ENCODE assay signal across 14 cellular contexts in genomic region chr19:58261968-58262921, GRCh38. TPM values are rescaled to one million over a fixed set of nuclear protein-coding genes. Genes with fewer than 3 reads are reported as not detected.
DNase-seq lines count a peak whose midpoint lies in the region; ATAC-seq and TF ChIP-seq lines count a peak whose summit lies in the region.
"Had no signal": no experiment of that assay in that cellular context is flagged by ENCODE, and none has a peak within 500 bp of the region (broad histone marks: within the 10 kb centered on the region; RNA-seq: fewer than 3 reads in every experiment).

No MANE protein-coding gene starts in this region.

- H3K4me3 ChIP-seq in BLaER1 treated with 17β-estradiol and CSF1 and Interleukin-3, amounts not matched to agents 10 nM and 100 nM, result peak overlapping the region; percentile 27 to 58 (median 47); a peak in 19 of 20 replicates
- H3K4me3 ChIP-seq in GM23338 (peak overlapping the region; percentile 36; the same call in 1 of the 2 replicates), mesenchymal stem cell (ENCODE audit: insufficient read depth in 1 of 2, low read depth in 1 of 2, low read length in 2 of 2) (peak overlapping the region in 1 of 2 experiments; percentile 63)
- H3K4me3 ChIP-seq: dorsolateral prefrontal cortex, lung, prostate gland had no signal

- H3K27me3 Mint-ChIP-seq in GM23338 (ENCODE audit: insufficient read depth, low read depth, poor library complexity), result peaks cover 71% of the 10 kb centered on the region
- H3K27me3 Mint-ChIP-seq: stimulated activated naive CD8-positive, alpha-beta T cell treated with anti-CD3 and anti-CD28 coated beads, Interleukin-15, Interleukin-2, amounts not matched to agents 100 ng/mL and 50 ng/mL, for 24 hours had no signal

- no peaks in the 10 kb centered on the region for H4K20me1 ChIP-seq in BLaER1 treated with 17β-estradiol and CSF1 and Interleukin-3, amounts not matched to agents 10 nM and 100 nM
- no peaks in the 10 kb centered on the region for H4K20me1 ChIP-seq in GM23338 (replicated peaks; ENCODE audit: insufficient read depth)

- H4K8ac ChIP-seq in mesenchymal stem cell (ENCODE audit: low read length), result no peak overlapping the region

- no peak overlapping the region for H3K4ac ChIP-seq in mesenchymal stem cell (ENCODE audit: low read depth in 1 of 2, low read length in 2 of 2)

- no peaks in the 10 kb centered on the region for H3K4me1 ChIP-seq in BLaER1 treated with 17β-estradiol and CSF1 and Interleukin-3, amounts not matched to agents 10 nM and 100 nM
- no peaks in the 10 kb centered on the region for H3K4me1 ChIP-seq in GM23338 (ENCODE audit: insufficient read depth)
- H3K4me1 ChIP-seq in mesenchymal stem cell (ENCODE audit: control insufficient read depth, insufficient read depth, low read depth, low read length), result no peaks in the 10 kb centered on the region
- H3K4me1 ChIP-seq: BE2C, prostate gland had no signal

- H2BK5ac ChIP-seq in mesenchymal stem cell (ENCODE audit: low read depth, low read length, poor library complexity, severe bottlenecking), result no peak overlapping the region

- no peak overlapping the region for H3K18ac ChIP-seq in mesenchymal stem cell (ENCODE audit: low read depth in 1 of 2, low read length in 2 of 2)

- peaks cover 100% of the 10 kb centered on the region in 11 experiments for H3K9me3 ChIP-seq in BLaER1 treated with 17β-estradiol and CSF1 and Interleukin-3, amounts not matched to agents 10 nM and 100 nM (replicated peaks in 1 of 11)
- H3K9me3 ChIP-seq in mesenchymal stem cell (ENCODE audit: control insufficient read depth, low read length), result peaks cover 100% of the 10 kb centered on the region

- TF ChIP-seq CTCF in GM23338 (conservative IDR thresholded peaks at IDR 0.05; ENCODE audit: low read depth in 2 of 2), result no peak
- TF ChIP-seq CTCF in GM20000 (IDR thresholded peaks at IDR 0.05; ENCODE audit: extremely low read depth, missing control alignments), result no peak

- H2AFZ ChIP-seq in GM23338 (no peak overlapping the region), mesenchymal stem cell (ENCODE audit: low read depth, low read length) (no peak overlapping the region)

- no peak overlapping the region for H3K27ac ChIP-seq in BLaER1 treated with 17β-estradiol and CSF1 and Interleukin-3, amounts not matched to agents 10 nM and 100 nM
- H3K27ac ChIP-seq in GM23338 (ENCODE audit: low read depth), result no peak overlapping the region
- H3K27ac ChIP-seq in mesenchymal stem cell (ENCODE audit: low read length, poor library complexity, severe bottlenecking), result no peak overlapping the region
- H3K27ac ChIP-seq: dorsolateral prefrontal cortex, prostate gland had no signal

- H3K9me3 Mint-ChIP-seq in GM23338, result peaks cover 100% of the 10 kb centered on the region

- no peak overlapping the region for H4K91ac ChIP-seq in mesenchymal stem cell (ENCODE audit: low read length)

- ATAC-seq in GM23338 (no peak), HG03457 (IDR thresholded peaks at IDR 0.05; ENCODE audit: unreplicated experiment) (no peak), HG02588 (IDR thresholded peaks at IDR 0.05; ENCODE audit: unreplicated experiment) (no peak)

- H3K4me2 ChIP-seq in BLaER1 treated with 17β-estradiol and CSF1 and Interleukin-3, amounts not matched to agents 10 nM and 100 nM, result no peak overlapping the region
- H3K4me2 ChIP-seq in GM23338 (no peak overlapping the region), mesenchymal stem cell (ENCODE audit: low read length, poor library complexity, severe bottlenecking) (no peak overlapping the region)

- no peak overlapping the region for H3K9ac ChIP-seq in BLaER1 treated with 17β-estradiol and CSF1 and Interleukin-3, amounts not matched to agents 10 nM and 100 nM
- no peak overlapping the region for H3K9ac ChIP-seq in mesenchymal stem cell (ENCODE audit: low read length)

- H2BK120ac ChIP-seq in mesenchymal stem cell (ENCODE audit: low read depth, low read length), result no peak overlapping the region

- no peak overlapping the region for H3K14ac ChIP-seq in mesenchymal stem cell (ENCODE audit: low read length in 2 of 2)

- peaks cover 44% of the 10 kb centered on the region for H3F3A ChIP-seq in GM23338 (replicated peaks; ENCODE audit: low read depth)

- no peak overlapping the region for H2BK12ac ChIP-seq in mesenchymal stem cell (ENCODE audit: low read length in 2 of 2)

- peak overlapping the region; percentile 24; the same call in 1 of the 3 replicates for H3K4me3 Mint-ChIP-seq in GM23338
- H3K4me3 Mint-ChIP-seq: stimulated activated naive CD8-positive, alpha-beta T cell treated with anti-CD3 and anti-CD28 coated beads, Interleukin-15, Interleukin-2, amounts not matched to agents 100 ng/mL and 50 ng/mL, for 24 hours had no signal

- WGBS in mesenchymal stem cell, result 96% methylated on average over 19 of the region's 19 CpGs

- peaks cover 100% of the 10 kb centered on the region in 11 experiments for H3K36me3 ChIP-seq in BLaER1 treated with 17β-estradiol and CSF1 and Interleukin-3, amounts not matched to agents 10 nM and 100 nM
- peaks cover 80% of the 10 kb centered on the region for H3K36me3 ChIP-seq in GM23338 (ENCODE audit: insufficient read depth)
- peaks cover 81 to 82% of the 10 kb centered on the region in 2 experiments for H3K36me3 ChIP-seq in mesenchymal stem cell (ENCODE audit: control insufficient read depth in 1 of 2, insufficient read depth in 2 of 2, low read depth in 1 of 2, low read length in 2 of 2)

- no peaks in the 10 kb centered on the region for H3K4me1 Mint-ChIP-seq in GM23338

- H2BK15ac ChIP-seq in mesenchymal stem cell (ENCODE audit: low read depth, poor library complexity, severe bottlenecking), result no peak overlapping the region

- no peak overlapping the region for H3K23ac ChIP-seq in mesenchymal stem cell (ENCODE audit: low read length in 2 of 2)

- H3K79me2 ChIP-seq in GM23338 (replicated peaks; ENCODE audit: insufficient read depth), result no peaks in the 10 kb centered on the region; the same call in 1 of the 2 replicates

- H3K27me3 ChIP-seq in BLaER1 treated with 17β-estradiol and CSF1 and Interleukin-3, amounts not matched to agents 10 nM and 100 nM, result peaks cover 0 to 9% (median 0%) of the 10 kb centered on the region in 11 experiments; a peak in 4 of 22 replicates
- H3K27me3 ChIP-seq in GM23338 (ENCODE audit: insufficient read depth) (0 out of 2 replicates have a peak, but pooled peaks cover 3% of the 10 kb centered on the region), mesenchymal stem cell (ENCODE audit: control insufficient read depth in 1 of 2, insufficient read depth in 1 of 2, low read length in 2 of 2) (no peaks in the 10 kb centered on the region)
- H3K27me3 ChIP-seq: BE2C, dorsolateral prefrontal cortex had no signal

- DNase-seq in GM23338 (ENCODE audit: low spot score) (peak; percentile 43), astrocyte of the hippocampus (ENCODE audit: low read depth, low spot score) (peak; percentile 4), mesenchymal stem cell (peak; percentile 30), GM20000 (ENCODE audit: low spot score) (no peak), medulla oblongata (ENCODE audit: extremely low spot score) (no peak)
- DNase-seq: BE2C, dorsolateral prefrontal cortex, NCI-H446 had no signal

- H3K27ac Mint-ChIP-seq in GM23338, result no peak overlapping the region
- H3K27ac Mint-ChIP-seq: stimulated activated naive CD8-positive, alpha-beta T cell treated with anti-CD3 and anti-CD28 coated beads, Interleukin-15, Interleukin-2, amounts not matched to agents 100 ng/mL and 50 ng/mL, for 24 hours had no signal

- H2AK5ac ChIP-seq in mesenchymal stem cell (ENCODE audit: low read length, severe bottlenecking), result no peak overlapping the region

- H3K79me1 ChIP-seq in mesenchymal stem cell (replicated peaks; ENCODE audit: low read length, poor library complexity, severe bottlenecking), result peaks cover 26% of the 10 kb centered on the region

- peaks cover 100% of the 10 kb centered on the region for H3K36me3 Mint-ChIP-seq in GM23338 (ENCODE audit: low read depth)

- no peaks in the 10 kb centered on the region for H3K9me2 ChIP-seq in GM23338 (ENCODE audit: insufficient read depth)

TF ChIP-seq in GM23338, 12 proteins besides CTCF, POLR2A, EP300 and RAD21:
- TF ChIP-seq CREB1 (CRISPR knock-in tag; IDR thresholded peaks at IDR 0.05; ENCODE audit: low read depth) (0 out of 2 replicates have a peak, but pooled peaks have one; percentile 7), STAT1 (IDR thresholded peaks at IDR 0.05; ENCODE audit: unreplicated experiment) (no peak)

RNA-seq across cellular contexts. Expression of gene ZNF8, which starts 16.5 kb away (rescaled TPM):
- total RNA-seq in GM23338 (2014; rRNA removed; shearing (Covaris generic)), result 27.4 and 30.3 TPM in 2 replicates
- 4.3 and 4.7 TPM in 2 replicates for polyA plus RNA-seq in GM23338 (2016; fragmentation: Nextera tagmentation; extraction: Ambion mirVana)
- 2.2 TPM for polyA plus RNA-seq in mesenchymal stem cell (2013, experiment 1 of 2)
- 1.9 TPM for polyA plus RNA-seq in mesenchymal stem cell (2013, experiment 2 of 2)

RNA-seq across cellular contexts. Expression of gene ZNF544, which starts 33.5 kb away (rescaled TPM):
- 93.9 and 105 TPM in 2 replicates for total RNA-seq in GM23338 (2014; rRNA removed; shearing (Covaris generic))
- 27.7 and 29.4 TPM in 2 replicates for polyA plus RNA-seq in GM23338 (2016; fragmentation: Nextera tagmentation; extraction: Ambion mirVana)
- 13.3 TPM for polyA plus RNA-seq in mesenchymal stem cell (2013, experiment 1 of 2)
- polyA plus RNA-seq in mesenchymal stem cell (2013, experiment 2 of 2), result 15.5 TPM

RNA-seq across cellular contexts. Expression of gene ERVK3-1, which starts 42.9 kb away (rescaled TPM):
- total RNA-seq in GM23338 (2014; rRNA removed; shearing (Covaris generic)), result 26.1 and 34.4 TPM in 2 replicates
- 64.2 and 66.2 TPM in 2 replicates for polyA plus RNA-seq in GM23338 (2016; fragmentation: Nextera tagmentation; extraction: Ambion mirVana)
- polyA plus RNA-seq in mesenchymal stem cell (2013, experiment 1 of 2), result 37.7 TPM
- 34.7 TPM for polyA plus RNA-seq in mesenchymal stem cell (2013, experiment 2 of 2)

Comparison
In these comparisons a context has a peak if more than half of its experiments do, and no peak if none do; other contexts are left out.
1. DNase-seq: peak in GM23338 (single experiment), astrocyte of the hippocampus (single experiment) and mesenchymal stem cell (single experiment); none in GM20000 (single experiment) and medulla oblongata (single experiment).